ENCODE assay signal across 8 cellular contexts in the genomic region with DNA sequence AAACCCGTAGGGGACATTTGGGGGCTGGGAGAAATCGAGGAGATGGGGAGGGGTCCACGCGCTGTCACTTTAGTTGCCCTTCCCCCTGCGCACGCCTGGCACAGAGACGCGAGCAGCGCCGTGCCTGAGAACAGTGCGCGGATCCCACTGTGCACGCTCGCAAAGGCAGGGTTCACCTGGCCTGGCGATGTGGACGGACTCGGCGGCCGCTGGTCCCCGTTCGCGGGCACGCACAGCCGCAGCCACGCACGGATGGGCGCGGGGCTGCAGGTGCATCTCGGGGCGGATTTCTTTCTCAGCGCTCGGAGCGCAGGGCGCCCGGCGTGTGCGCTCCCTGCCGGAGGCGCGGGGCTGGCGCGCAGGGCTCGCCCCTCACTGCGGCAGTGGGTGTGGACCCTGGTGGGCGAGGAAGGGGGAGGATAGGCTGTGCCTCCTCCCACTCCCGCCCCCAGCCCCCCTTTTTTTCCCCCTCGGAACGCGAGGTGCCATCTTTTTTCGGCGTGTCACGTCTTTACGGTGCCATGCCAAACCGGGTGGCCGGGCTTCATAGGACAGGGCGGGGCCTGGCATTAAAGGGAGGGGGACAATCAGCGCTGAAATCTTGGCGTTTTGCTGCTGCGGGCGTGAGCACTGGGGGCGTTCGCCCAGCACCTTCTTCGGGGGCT. TPM values are rescaled to one million over a fixed set of nuclear protein-coding genes. Genes with fewer than 3 reads are reported as not detected.
DNase-seq lines count a peak whose midpoint lies in the region; ATAC-seq and TF ChIP-seq lines count a peak whose summit lies in the region.

No MANE protein-coding gene starts in this region.

- no peaks in the 10 kb centered on the region for H4K20me1 ChIP-seq in fibroblast of lung (ENCODE audit: control insufficient read depth, extremely low read depth, insufficient read depth, low read length)
- peaks cover 35% of the 10 kb centered on the region for H4K20me1 ChIP-seq in neural progenitor cell (ENCODE audit: low read depth)

- H3K27ac Mint-ChIP-seq in CD4-positive, alpha-beta memory T cell: peak overlapping the region in 3 of 7 donors; percentile 65 to 79 (median 74)
- peak overlapping the region; percentile 45 for H3K27ac Mint-ChIP-seq in activated CD4-positive, alpha-beta T cell treated with anti-CD3 and anti-CD28 coated beads, Interleukin-2, amount 10 ng/mL, durations not matched to agents 24 days and 14 days
- no peak overlapping the region for H3K27ac Mint-ChIP-seq in neural progenitor cell

- peak; percentile 26 to 47 (median 32) for DNase-seq in CD4-positive, alpha-beta memory T cell
- peak; percentile 87 for DNase-seq in NCI-H1092 (lab: John Stamatoyannopoulos, UW)
- DNase-seq in activated CD4-positive, alpha-beta T cell treated with anti-CD3 and anti-CD28 coated beads, Interleukin-2, amount 10 ng/mL, durations not matched to agents 24 days and 14 days: peak; percentile 67
- peak; percentile 6 to 17 for DNase-seq in fibroblast of lung (ENCODE audit: low read depth in 2 of 2)
- DNase-seq in neural progenitor cell (ENCODE audit: low spot score): peak; percentile 73
- DNase-seq in RKO (ENCODE audit: low spot score): no peak

- no peaks in the 10 kb centered on the region for H3F3A ChIP-seq in neural progenitor cell (ENCODE audit: low read depth)

- peak overlapping the region; percentile 87 to 93 (median 88) for H3K4me3 Mint-ChIP-seq in CD4-positive, alpha-beta memory T cell
- H3K4me3 Mint-ChIP-seq in activated CD4-positive, alpha-beta T cell treated with anti-CD3 and anti-CD28 coated beads, Interleukin-2, amount 10 ng/mL, durations not matched to agents 24 days and 14 days: peak overlapping the region; percentile 81
- H3K4me3 Mint-ChIP-seq in neural progenitor cell: peak overlapping the region; percentile 91

- H3K4me1 ChIP-seq in CD4-positive, alpha-beta memory T cell (ENCODE audit: insufficient read depth, low read length): peaks cover 25% of the 10 kb centered on the region
- H3K4me1 ChIP-seq in fibroblast of lung (ENCODE audit: control insufficient read depth, extremely low read depth, insufficient read depth, low read length) (no peaks in the 10 kb centered on the region), neural progenitor cell (peaks cover 14% of the 10 kb centered on the region)

- CTCF ChIA-PET in CD4-positive, alpha-beta memory T cell (lab: Charles Lee; ENCODE audit: partially characterized antibody): no interaction called here

- no peaks in the 10 kb centered on the region for H3K9me3 ChIP-seq in CD4-positive, alpha-beta memory T cell (ENCODE audit: control insufficient read depth in 1 of 2, low read length in 2 of 2)
- no peaks in the 10 kb centered on the region for H3K9me3 ChIP-seq in fibroblast of lung (ENCODE audit: control insufficient read depth, insufficient read depth, low read depth, low read length)
- no peaks in the 10 kb centered on the region for H3K9me3 ChIP-seq in neural progenitor cell (ENCODE audit: low read depth)

- no peaks in the 10 kb centered on the region for H3K9me3 Mint-ChIP-seq in CD4-positive, alpha-beta memory T cell
- no peaks in the 10 kb centered on the region for H3K9me3 Mint-ChIP-seq in activated CD4-positive, alpha-beta T cell treated with anti-CD3 and anti-CD28 coated beads, Interleukin-2, amount 10 ng/mL, durations not matched to agents 24 days and 14 days
- H3K9me3 Mint-ChIP-seq in neural progenitor cell: no peaks in the 10 kb centered on the region

- no peak overlapping the region for H3K4me2 ChIP-seq in fibroblast of lung (ENCODE audit: extremely low read depth, insufficient read depth, low read length)
- peak overlapping the region; percentile 99 for H3K4me2 ChIP-seq in neural progenitor cell

- no peak for ATAC-seq in HG02852 (IDR thresholded peaks at IDR 0.05; ENCODE audit: unreplicated experiment)
- ATAC-seq in GM18511 (IDR thresholded peaks at IDR 0.05; ENCODE audit: unreplicated experiment): no peak

- TF ChIP-seq CTCF in fibroblast of lung (conservative IDR thresholded peaks at IDR 0.05 in 1 of 2, IDR thresholded peaks at IDR 0.05 in 1 of 2; ENCODE audit: low read depth in 1 of 2, low read length in 2 of 2): no peak
- peak; percentile 41 for TF ChIP-seq CTCF in neural progenitor cell (IDR thresholded peaks at IDR 0.05)

- POLR2A ChIA-PET in CD4-positive, alpha-beta memory T cell (lab: Charles Lee; ENCODE audit: partially characterized antibody): no interaction called here

- H3K27me3 Mint-ChIP-seq in CD4-positive, alpha-beta memory T cell: peaks cover 17 to 30% of the 10 kb centered on the region in 2 donors
- H3K27me3 Mint-ChIP-seq in activated CD4-positive, alpha-beta T cell treated with anti-CD3 and anti-CD28 coated beads, Interleukin-2, amount 10 ng/mL, durations not matched to agents 24 days and 14 days: peaks cover 65% of the 10 kb centered on the region
- H3K27me3 Mint-ChIP-seq in neural progenitor cell (ENCODE audit: insufficient read depth, low read depth): peaks cover 52% of the 10 kb centered on the region

- no peak overlapping the region for H2AFZ ChIP-seq in fibroblast of lung (ENCODE audit: low read length)
- peak overlapping the region; percentile 48 for H2AFZ ChIP-seq in neural progenitor cell (replicated peaks)

- peaks cover 34% of the 10 kb centered on the region for H3K27me3 ChIP-seq in CD4-positive, alpha-beta memory T cell (ENCODE audit: insufficient read depth, low read length)
- H3K27me3 ChIP-seq in fibroblast of lung (ENCODE audit: control insufficient read depth, insufficient read depth, low read length): peaks cover 25% of the 10 kb centered on the region
- peaks cover 96% of the 10 kb centered on the region for H3K27me3 ChIP-seq in neural progenitor cell

- H3K4me3 ChIP-seq in CD4-positive, alpha-beta memory T cell (ENCODE audit: low read length in 2 of 2): peak overlapping the region; percentile 47 to 76
- H3K4me3 ChIP-seq in fibroblast of lung (replicated peaks in 1 of 4; ENCODE audit: control extremely low read depth in 1 of 4, insufficient read depth in 1 of 4, low read depth in 3 of 4, low read length in 4 of 4) (peak overlapping the region in 1 of 4 experiments; percentile 63), neural progenitor cell (peak overlapping the region; percentile 66)

- no peaks in the 10 kb centered on the region for H3K36me3 Mint-ChIP-seq in CD4-positive, alpha-beta memory T cell
- H3K36me3 Mint-ChIP-seq in activated CD4-positive, alpha-beta T cell treated with anti-CD3 and anti-CD28 coated beads, Interleukin-2, amount 10 ng/mL, durations not matched to agents 24 days and 14 days (ENCODE audit: low read depth): no peaks in the 10 kb centered on the region
- H3K36me3 Mint-ChIP-seq in neural progenitor cell: no peaks in the 10 kb centered on the region

- H3K36me3 ChIP-seq in CD4-positive, alpha-beta memory T cell (ENCODE audit: insufficient read depth, low read length): no peaks in the 10 kb centered on the region
- H3K36me3 ChIP-seq in fibroblast of lung (ENCODE audit: control insufficient read depth, insufficient read depth, low read length) (no peaks in the 10 kb centered on the region), neural progenitor cell (no peaks in the 10 kb centered on the region)

- H3K79me2 ChIP-seq in fibroblast of lung (ENCODE audit: control insufficient read depth, insufficient read depth, low read length) (no peaks in the 10 kb centered on the region), neural progenitor cell (ENCODE audit: low read depth) (no peaks in the 10 kb centered on the region)

- H3K9ac ChIP-seq in fibroblast of lung (ENCODE audit: insufficient read depth, low read length): no peak overlapping the region
- no peak overlapping the region for H3K9ac ChIP-seq in neural progenitor cell

- peaks cover 4 to 39% (median 23%) of the 10 kb centered on the region in 4 donors for H3K4me1 Mint-ChIP-seq in CD4-positive, alpha-beta memory T cell
- peaks cover 11% of the 10 kb centered on the region for H3K4me1 Mint-ChIP-seq in activated CD4-positive, alpha-beta T cell treated with anti-CD3 and anti-CD28 coated beads, Interleukin-2, amount 10 ng/mL, durations not matched to agents 24 days and 14 days
- H3K4me1 Mint-ChIP-seq in neural progenitor cell: peaks cover 18% of the 10 kb centered on the region

- intact Hi-C loops in CD4-positive, alpha-beta memory T cell (cut with micrococcal nuclease): loop anchor here (1.0 kb wide), 2 partner anchors 43 to 54 kb away; no protein-coding TSS in a partner anchor
- intact Hi-C loops in activated CD4-positive, alpha-beta T cell treated with anti-CD3 and anti-CD28 coated beads, Interleukin-2, amount 10 ng/mL, durations not matched to agents 24 days and 14 days (cut with micrococcal nuclease): loop anchor here (10.0 kb wide), 1 partner anchor 111 kb away; the partner anchor contains the start of gene CRHR1

- no peak overlapping the region for H3K27ac ChIP-seq in CD4-positive, alpha-beta memory T cell (ENCODE audit: low read depth, low read length)
- H3K27ac ChIP-seq in fibroblast of lung (ENCODE audit: insufficient read depth, low read length): no peak overlapping the region
- H3K27ac ChIP-seq in neural progenitor cell: no peak overlapping the region

RNA-seq across cellular contexts. Expression of gene MAPT, which starts 1.1 kb away (rescaled TPM):
- total RNA-seq in CD4-positive, alpha-beta memory T cell: 1 to 10 TPM; 1.9 to 2.1 TPM
- polyA plus RNA-seq in CD4-positive, alpha-beta memory T cell: under 1 TPM; 0.22 to 0.39 TPM
- total RNA-seq in activated CD4-positive, alpha-beta T cell treated with anti-CD3 and anti-CD28 coated beads, Interleukin-2, amount 10 ng/mL, durations not matched to agents 24 days and 14 days: 0.37 and 0.47 TPM in 2 replicates
- total RNA-seq in fibroblast of lung (0.50 and 0.51 TPM in 2 replicates), neural progenitor cell (ENCODE audit: low replicate concordance) (1.4 and 2.4 TPM in 2 replicates)
- polyA plus RNA-seq in fibroblast of lung: 0.09 and 0.17 TPM in 2 replicates
- 0.36 and 0.39 TPM in 2 replicates for polyA plus RNA-seq in fibroblast of lung (2012)
- 0.30 TPM in 1 of 2 replicates, not detected in the other for polyA minus RNA-seq in fibroblast of lung (ENCODE audit: low replicate concordance)

RNA-seq across cellular contexts. Expression of gene SPPL2C, which starts 50.8 kb away (rescaled TPM):
- total RNA-seq in CD4-positive, alpha-beta memory T cell: not detected
- polyA plus RNA-seq in CD4-positive, alpha-beta memory T cell: not detected
- total RNA-seq in activated CD4-positive, alpha-beta T cell treated with anti-CD3 and anti-CD28 coated beads, Interleukin-2, amount 10 ng/mL, durations not matched to agents 24 days and 14 days: not detected in 2 replicates
- not detected in 2 replicates for total RNA-seq in fibroblast of lung
- polyA plus RNA-seq in fibroblast of lung: not detected in 2 replicates
- polyA plus RNA-seq in fibroblast of lung (2012): not detected in 2 replicates
- not detected in 2 replicates for polyA minus RNA-seq in fibroblast of lung (ENCODE audit: low replicate concordance)
- total RNA-seq in neural progenitor cell (ENCODE audit: low replicate concordance): not detected in 2 replicates
